ENCODE assay signal across 11 cellular contexts in the genomic region with DNA sequence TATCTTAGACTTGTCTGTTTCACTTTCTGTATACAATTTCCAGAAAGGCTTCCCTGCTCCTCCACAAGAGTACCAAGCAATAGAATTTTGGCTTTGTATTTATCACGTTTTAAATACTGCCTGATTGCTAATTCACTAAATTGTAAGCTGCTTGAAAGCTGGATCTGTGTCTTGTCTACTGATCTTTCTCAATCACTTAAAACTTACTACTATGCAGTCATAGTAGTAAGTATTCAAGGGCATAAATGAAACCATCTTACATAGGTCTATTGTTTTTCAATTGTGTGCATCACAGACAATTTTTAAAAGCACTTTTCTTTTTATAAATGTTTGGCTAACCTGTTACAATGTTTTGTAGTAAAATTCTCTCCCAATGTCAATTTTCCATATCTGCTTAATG. TPM values are rescaled to one million over a fixed set of nuclear protein-coding genes. Genes with fewer than 3 reads are reported as not detected.
A peak's percentile ranks its signal among the peaks of the same experiment; 100 is the strongest.
DNase-seq lines count a peak whose midpoint lies in the region; ATAC-seq, FAIRE-seq and TF ChIP-seq lines count a peak whose summit lies in the region.
"Had no signal": no experiment of that assay in that cellular context is flagged by ENCODE, and none has a peak within 500 bp of the region (broad histone marks: within the 10 kb centered on the region; RNA-seq: fewer than 3 reads in every experiment).

No MANE protein-coding gene starts in this region.

- no peaks in the 10 kb centered on the region for H3K27me3 Mint-ChIP-seq in activated CD8-positive, alpha-beta T cell treated with anti-CD3 and anti-CD28 coated beads, Interleukin-2, amount 10 ng/mL, durations not matched to agents 7 days and 5 days (ENCODE audit: low read depth)

- no peak for FAIRE-seq in kidney (lab: Jason Lieb, UNC)

- no peaks in the 10 kb centered on the region for H3K9me3 Mint-ChIP-seq in activated CD8-positive, alpha-beta T cell treated with anti-CD3 and anti-CD28 coated beads, Interleukin-2, amount 10 ng/mL, durations not matched to agents 7 days and 5 days (ENCODE audit: insufficient read depth)

- POLR2A ChIA-PET in activated CD8-positive, alpha-beta T cell treated with anti-CD3 and anti-CD28 coated beads, Interleukin-2, amount 10 ng/mL, durations not matched to agents 7 days and 5 days (lab: Charles Lee), result no interaction called here

- intact Hi-C loops in kidney (cut with DNase I), result no loop called here

- DNase-seq in DMS53 (lab: John Stamatoyannopoulos, UW) (peak; percentile 32), DMS53 treated with DMSO at 0.1 percent for 48 hours (lab: John Stamatoyannopoulos, UW; ENCODE audit: unreplicated experiment) (no peak), kidney (no peak), superior temporal gyrus (ENCODE audit: extremely low spot score) (peak; percentile 69), A172 (ENCODE audit: low spot score) (no peak), NCI-H774 (lab: John Stamatoyannopoulos, UW) (no peak), NCI-H1694 treated with DMSO at 0.1 percent for 48 hours (lab: John Stamatoyannopoulos, UW) (no peak)
- no peak for DNase-seq in activated CD8-positive, alpha-beta T cell treated with anti-CD3 and anti-CD28 coated beads, Interleukin-2, amount 10 ng/mL, durations not matched to agents 7 days and 5 days
- DNase-seq: SHP77 treated with DMSO at 0.1 percent for 48 hours had no signal

- peak overlapping the region; percentile 82 for H3K4me3 Mint-ChIP-seq in activated CD8-positive, alpha-beta T cell treated with anti-CD3 and anti-CD28 coated beads, Interleukin-2, amount 10 ng/mL, durations not matched to agents 7 days and 5 days

- CTCF ChIA-PET in activated CD8-positive, alpha-beta T cell treated with anti-CD3 and anti-CD28 coated beads, Interleukin-2, amount 10 ng/mL, durations not matched to agents 7 days and 5 days (lab: Charles Lee), result interaction anchor here (1.3 to 4.8 kb wide), 5 partner anchors 55 to 648 kb away, joined by 3 to 62 read pairs (median 6); a partner anchor contains a TSS

- peak overlapping the region; percentile 90 for H3K27ac Mint-ChIP-seq in activated CD8-positive, alpha-beta T cell treated with anti-CD3 and anti-CD28 coated beads, Interleukin-2, amount 10 ng/mL, durations not matched to agents 7 days and 5 days

- no peak for ATAC-seq in activated CD8-positive, alpha-beta T cell treated with anti-CD3 and anti-CD28 coated beads, Interleukin-2, amount 10 ng/mL, durations not matched to agents 7 days and 5 days

- peaks cover 32% of the 10 kb centered on the region for H3K4me1 Mint-ChIP-seq in activated CD8-positive, alpha-beta T cell treated with anti-CD3 and anti-CD28 coated beads, Interleukin-2, amount 10 ng/mL, durations not matched to agents 7 days and 5 days (ENCODE audit: low read depth)

- TF ChIP-seq CTCF in kidney (IDR thresholded peaks at IDR 0.05; ENCODE audit: borderline replicate concordance, extremely low read depth, insufficient read depth), result no peak

- H3K4me1 ChIP-seq in kidney (ENCODE audit: control insufficient read depth in 1 of 2, insufficient read depth in 1 of 2, low read depth in 1 of 2, low read length in 2 of 2), result peaks cover 0 to 11% of the 10 kb centered on the region in 2 donors

- no peaks in the 10 kb centered on the region for H3K36me3 Mint-ChIP-seq in activated CD8-positive, alpha-beta T cell treated with anti-CD3 and anti-CD28 coated beads, Interleukin-2, amount 10 ng/mL, durations not matched to agents 7 days and 5 days (ENCODE audit: low read depth)

- peak overlapping the region; percentile 94 to 98 for H3K4me3 ChIP-seq in kidney (ENCODE audit: low read length in 2 of 2)

- H3K36me3 ChIP-seq in kidney (ENCODE audit: control insufficient read depth in 1 of 2, insufficient read depth in 2 of 2, low read length in 2 of 2), result no peaks in the 10 kb centered on the region
- H3K36me3 ChIP-seq: cardiac muscle cell had no signal

- H3K9ac ChIP-seq in kidney (ENCODE audit: low read length in 2 of 2), result peak overlapping the region; percentile 0 to 18

- peak overlapping the region in 1 of 2 donors; percentile 16 for H3K27ac ChIP-seq in kidney (ENCODE audit: low read depth in 2 of 2, low read length in 2 of 2)
- H3K27ac ChIP-seq: cardiac muscle cell had no signal

- no peaks in the 10 kb centered on the region for H3K9me3 ChIP-seq in kidney (ENCODE audit: control insufficient read depth in 1 of 2, low read length in 2 of 2)

RNA-seq across cellular contexts. Expression of a gene that starts 1.2 kb away (rescaled TPM):
- not detected for total RNA-seq in activated CD8-positive, alpha-beta T cell treated with anti-CD3 and anti-CD28 coated beads, Interleukin-2, amount 10 ng/mL, durations not matched to agents 7 days and 5 days
- total RNA-seq in kidney, result 1.1 TPM
- polyA plus RNA-seq in kidney (ENCODE audit: insufficient read depth, low read depth, low replicate concordance), result 0.65 TPM
- total RNA-seq in A172 (2014; rRNA removed; shearing (Covaris generic)), result 0.24 and 0.76 TPM in 2 replicates

RNA-seq across cellular contexts. Expression of a gene that starts 55.2 kb away (rescaled TPM):
- total RNA-seq in activated CD8-positive, alpha-beta T cell treated with anti-CD3 and anti-CD28 coated beads, Interleukin-2, amount 10 ng/mL, durations not matched to agents 7 days and 5 days, result not detected
- not detected for total RNA-seq in kidney
- not detected for polyA plus RNA-seq in kidney (ENCODE audit: insufficient read depth, low read depth, low replicate concordance)
- total RNA-seq in A172 (2014; rRNA removed; shearing (Covaris generic)), result not detected in 2 replicates
- total RNA-seq: cardiac muscle cell, myocyte had no signal
- polyA plus RNA-seq: cardiac muscle cell had no signal

RNA-seq across cellular contexts. Expression of a gene that starts 59.6 kb away (rescaled TPM):
- 1 to 10 TPM; 3.1 to 4.1 TPM for total RNA-seq in activated CD8-positive, alpha-beta T cell treated with anti-CD3 and anti-CD28 coated beads, Interleukin-2, amount 10 ng/mL, durations not matched to agents 7 days and 5 days
- 14.1 TPM for total RNA-seq in kidney
- 5.9 TPM for polyA plus RNA-seq in kidney (ENCODE audit: insufficient read depth, low read depth, low replicate concordance)
- total RNA-seq in A172 (2014; rRNA removed; shearing (Covaris generic)), result 3.8 and 4.8 TPM in 2 replicates

Comparison
In these comparisons a context has a peak if more than half of its experiments do, and no peak if none do; other contexts are left out.
1. DNase-seq: peak in DMS53 (single experiment) and superior temporal gyrus (single experiment); none in DMS53 treated with DMSO at 0.1 percent for 48 hours (single experiment), activated CD8-positive, alpha-beta T cell treated with anti-CD3 and anti-CD28 coated beads, Interleukin-2, amount 10 ng/mL, durations not matched to agents 7 days and 5 days (single experiment), kidney (single experiment), A172 (single experiment), NCI-H774 (single experiment) and NCI-H1694 treated with DMSO at 0.1 percent for 48 hours (single experiment).